In genomic region chr11:83087035-83087434, GRCh38 we compare ENCODE assay signal across 10 cellular contexts. TPM values are rescaled to one million over a fixed set of nuclear protein-coding genes. Genes with fewer than 3 reads are reported as not detected.
DNase-seq lines count a peak whose midpoint lies in the region; ATAC-seq lines count a peak whose summit lies in the region.
"Had no signal": no experiment of that assay in that cellular context is flagged by ENCODE, and none has a peak within 500 bp of the region (broad histone marks: within the 10 kb centered on the region; RNA-seq: fewer than 3 reads in every experiment).

No MANE protein-coding gene starts in this region.

- H3K36me3 Mint-ChIP-seq in activated naive CD8-positive, alpha-beta T cell, result no peaks in the 10 kb centered on the region
- peaks cover 5% of the 10 kb centered on the region for H3K36me3 Mint-ChIP-seq in activated naive CD8-positive, alpha-beta T cell treated with anti-CD3 and anti-CD28 coated beads for 36 hours
- no peaks in the 10 kb centered on the region for H3K36me3 Mint-ChIP-seq in stimulated activated memory B cell treated with anti-CD40 and anti-IgM and Interleukin-4, amounts not matched to agents 10 μg/mL and 1 μg/mL and 100 μg/mL, for 72 hours

- no peak overlapping the region for H3K4me3 Mint-ChIP-seq in activated naive CD8-positive, alpha-beta T cell
- no peak overlapping the region for H3K4me3 Mint-ChIP-seq in activated naive CD8-positive, alpha-beta T cell treated with anti-CD3 and anti-CD28 coated beads for 36 hours
- no peak overlapping the region for H3K4me3 Mint-ChIP-seq in stimulated activated memory B cell treated with anti-CD40 and anti-IgM and Interleukin-4, amounts not matched to agents 10 μg/mL and 1 μg/mL and 100 μg/mL, for 72 hours

- H3K4me1 Mint-ChIP-seq in activated naive CD8-positive, alpha-beta T cell (ENCODE audit: low read depth), result peaks cover 18% of the 10 kb centered on the region
- peaks cover 15% of the 10 kb centered on the region for H3K4me1 Mint-ChIP-seq in activated naive CD8-positive, alpha-beta T cell treated with anti-CD3 and anti-CD28 coated beads for 36 hours
- H3K4me1 Mint-ChIP-seq in stimulated activated memory B cell treated with anti-CD40 and anti-IgM and Interleukin-4, amounts not matched to agents 10 μg/mL and 1 μg/mL and 100 μg/mL, for 72 hours, result peaks cover 23% of the 10 kb centered on the region

- peak overlapping the region; percentile 81 for H3K27ac Mint-ChIP-seq in activated naive CD8-positive, alpha-beta T cell
- no peak overlapping the region for H3K27ac Mint-ChIP-seq in activated naive CD8-positive, alpha-beta T cell treated with anti-CD3 and anti-CD28 coated beads for 36 hours
- H3K27ac Mint-ChIP-seq in stimulated activated memory B cell treated with anti-CD40 and anti-IgM and Interleukin-4, amounts not matched to agents 10 μg/mL and 1 μg/mL and 100 μg/mL, for 72 hours, result peak overlapping the region; percentile 39

- DNase-seq in activated naive CD8-positive, alpha-beta T cell treated with anti-CD3 and anti-CD28 coated beads for 36 hours, result no peak
- peak; percentile 91 for DNase-seq in NCI-H69 (lab: John Stamatoyannopoulos, UW)
- peak; percentile 50 to 74 for DNase-seq in dermis microvascular lymphatic vessel endothelial cell (ENCODE audit: low read depth in 2 of 2)
- no peak for DNase-seq in dedifferentiated amniotic fluid mesenchymal stem cell (ENCODE audit: extremely low spot score)
- DNase-seq: NCI-H1048, retina had no signal

- H3K27me3 Mint-ChIP-seq in activated naive CD8-positive, alpha-beta T cell, result no peaks in the 10 kb centered on the region
- no peaks in the 10 kb centered on the region for H3K27me3 Mint-ChIP-seq in activated naive CD8-positive, alpha-beta T cell treated with anti-CD3 and anti-CD28 coated beads for 36 hours
- no peaks in the 10 kb centered on the region for H3K27me3 Mint-ChIP-seq in stimulated activated memory B cell treated with anti-CD40 and anti-IgM and Interleukin-4, amounts not matched to agents 10 μg/mL and 1 μg/mL and 100 μg/mL, for 72 hours

- no peaks in the 10 kb centered on the region for H3K9me3 Mint-ChIP-seq in activated naive CD8-positive, alpha-beta T cell (ENCODE audit: low read depth)
- H3K9me3 Mint-ChIP-seq in activated naive CD8-positive, alpha-beta T cell treated with anti-CD3 and anti-CD28 coated beads for 36 hours, result no peaks in the 10 kb centered on the region
- no peaks in the 10 kb centered on the region for H3K9me3 Mint-ChIP-seq in stimulated activated memory B cell treated with anti-CD40 and anti-IgM and Interleukin-4, amounts not matched to agents 10 μg/mL and 1 μg/mL and 100 μg/mL, for 72 hours

- no peak for ATAC-seq in stimulated activated memory B cell treated with anti-CD40 and anti-IgM and Interleukin-4, amounts not matched to agents 10 μg/mL and 1 μg/mL and 100 μg/mL, for 72 hours
- no peak for ATAC-seq in HG02938 (IDR thresholded peaks at IDR 0.05; ENCODE audit: unreplicated experiment)
- no peak for ATAC-seq in HG02852 (IDR thresholded peaks at IDR 0.05; ENCODE audit: unreplicated experiment)

RNA-seq across cellular contexts. Expression of gene RAB30, which starts 15.3 kb away (rescaled TPM):
- total RNA-seq in activated naive CD8-positive, alpha-beta T cell treated with anti-CD3 and anti-CD28 coated beads for 36 hours, result 10 to 100 TPM; 23.1 to 23.4 TPM
- total RNA-seq in dermis microvascular lymphatic vessel endothelial cell, result 8.1 and 8.6 TPM in 2 replicates

Comparison
In these comparisons a context has a peak if more than half of its experiments do, and no peak if none do; other contexts are left out.
1. DNase-seq: peak in NCI-H69 (single experiment) and dermis microvascular lymphatic vessel endothelial cell (2 of 2); none in activated naive CD8-positive, alpha-beta T cell treated with anti-CD3 and anti-CD28 coated beads for 36 hours (single experiment) and dedifferentiated amniotic fluid mesenchymal stem cell (single experiment).